10 cellular contexts compared by ENCODE assay signal in the genomic region with DNA sequence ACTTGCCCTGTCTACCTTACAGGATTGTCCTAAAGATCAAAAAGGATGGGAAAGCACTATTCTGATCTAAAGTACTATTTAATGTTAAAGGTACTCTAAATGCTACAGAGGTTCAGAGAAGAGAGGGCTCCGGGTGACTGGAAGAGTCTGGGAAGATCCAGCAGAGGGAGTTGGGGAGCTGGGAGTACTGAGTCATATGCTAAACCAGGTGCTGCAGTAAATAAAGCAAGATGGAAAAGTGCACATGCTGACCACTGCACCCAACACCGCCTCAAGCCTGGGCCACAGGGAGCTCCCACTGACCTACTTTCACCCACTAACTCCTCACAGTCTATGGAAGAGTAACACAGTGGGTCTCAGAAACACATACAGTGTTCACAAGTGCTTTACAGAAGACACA. TPM values are rescaled to one million over a fixed set of nuclear protein-coding genes. Genes with fewer than 3 reads are reported as not detected.
DNase-seq lines count a peak whose midpoint lies in the region; ATAC-seq, FAIRE-seq and TF ChIP-seq lines count a peak whose summit lies in the region.
"Had no signal": no experiment of that assay in that cellular context is flagged by ENCODE, and none has a peak within 500 bp of the region (broad histone marks: within the 10 kb centered on the region; RNA-seq: fewer than 3 reads in every experiment).

No MANE protein-coding gene starts in this region.

- TF ChIP-seq RAD21 in liver (IDR thresholded peaks at IDR 0.05) = peak; percentile 23 to 46

- FAIRE-seq in HTR-8/SVneo (lab: Jason Lieb, UNC) = peak; percentile 4
- FAIRE-seq: islet of Langerhans had no signal

- H3K4me1 ChIP-seq in adrenal gland (replicated peaks in 1 of 2) (no peaks in the 10 kb centered on the region), liver (ENCODE audit: control insufficient read depth in 4 of 4, insufficient read depth in 4 of 4, low read length in 3 of 4) (no peaks in the 10 kb centered on the region)

- no peak overlapping the region for H3K27ac Mint-ChIP-seq in activated CD8-positive, alpha-beta T cell treated with anti-CD3 and anti-CD28 coated beads for 36 hours
- no peak overlapping the region for H3K27ac Mint-ChIP-seq in activated T-cell treated with anti-CD3 and anti-CD28 coated beads, Interleukin-2, amount 50 U/mL, for 24 hours
- H3K27ac Mint-ChIP-seq: activated CD4-positive, alpha-beta memory T cell treated with anti-CD3 and anti-CD28 coated beads for 36 hours had no signal

- H3K9ac ChIP-seq in liver (ENCODE audit: low read depth in 1 of 2, low read length in 2 of 2) = no peak overlapping the region

- H3K4me3 ChIP-seq in adrenal gland (no peak overlapping the region), liver (ENCODE audit: low read depth in 1 of 3, low read length in 3 of 3) (no peak overlapping the region)

- DNase-seq in Caki2 (ENCODE audit: low read depth) (peak; percentile 21), HTR-8/SVneo (ENCODE audit: insufficient read length, low spot score) (peak; percentile 80), adrenal gland (peak in 4 of 7 donors; percentile 14 to 55 (median 18)), T1000 (lab: John Stamatoyannopoulos, UW) (no peak), NCI-H187 treated with DMSO at 0.1 percent for 48 hours (lab: John Stamatoyannopoulos, UW) (no peak)
- no peak for DNase-seq in activated CD8-positive, alpha-beta T cell treated with anti-CD3 and anti-CD28 coated beads for 36 hours
- DNase-seq in activated T-cell treated with anti-CD3 and anti-CD28 coated beads, Interleukin-2, amount 50 U/mL, for 24 hours = no peak
- DNase-seq: activated CD4-positive, alpha-beta memory T cell treated with anti-CD3 and anti-CD28 coated beads for 36 hours had no signal

- 32 to 39% (median 36%) methylated on average over 2 of the region's 2 CpGs for WGBS in adrenal gland, 4 donors
- 26% methylated on average over 2 of the region's 2 CpGs for WGBS in liver

- CTCF ChIA-PET in activated CD8-positive, alpha-beta T cell treated with anti-CD3 and anti-CD28 coated beads for 36 hours (lab: Charles Lee) = no interaction called here

- H3K9me3 ChIP-seq in adrenal gland (replicated peaks in 1 of 3) (no peaks in the 10 kb centered on the region), liver (ENCODE audit: control insufficient read depth in 4 of 4, low read length in 3 of 4) (no peaks in the 10 kb centered on the region)

- POLR2A ChIA-PET in activated CD8-positive, alpha-beta T cell treated with anti-CD3 and anti-CD28 coated beads for 36 hours (lab: Charles Lee) = interaction anchor here (0.7 kb wide), 1 partner anchor 198 kb away, joined by 3 read pairs; a partner anchor contains a TSS

- H3K27ac ChIP-seq in adrenal gland (no peak overlapping the region), liver (ENCODE audit: low read depth in 1 of 2, low read length in 2 of 2) (no peak overlapping the region)

- H3K9me3 Mint-ChIP-seq in activated CD8-positive, alpha-beta T cell treated with anti-CD3 and anti-CD28 coated beads for 36 hours = no peaks in the 10 kb centered on the region
- H3K9me3 Mint-ChIP-seq in activated T-cell treated with anti-CD3 and anti-CD28 coated beads, Interleukin-2, amount 50 U/mL, for 24 hours = no peaks in the 10 kb centered on the region
- H3K9me3 Mint-ChIP-seq: activated CD4-positive, alpha-beta memory T cell treated with anti-CD3 and anti-CD28 coated beads for 36 hours had no signal

- H3K4me1 Mint-ChIP-seq in activated CD8-positive, alpha-beta T cell treated with anti-CD3 and anti-CD28 coated beads for 36 hours (ENCODE audit: low read depth) = no peaks in the 10 kb centered on the region
- H3K4me1 Mint-ChIP-seq in activated T-cell treated with anti-CD3 and anti-CD28 coated beads, Interleukin-2, amount 50 U/mL, for 24 hours (ENCODE audit: low read depth) = no peaks in the 10 kb centered on the region

- H3K36me3 ChIP-seq in adrenal gland (replicated peaks in 1 of 2) (no peaks in the 10 kb centered on the region), liver (ENCODE audit: control insufficient read depth in 4 of 4, insufficient read depth in 3 of 4, low read depth in 1 of 4, low read length in 3 of 4) (no peaks in the 10 kb centered on the region)

- H3K27me3 ChIP-seq in adrenal gland (no peaks in the 10 kb centered on the region), liver (ENCODE audit: control insufficient read depth in 4 of 4, insufficient read depth in 4 of 4, low read length in 3 of 4) (peaks cover 0 to 3% (median 0%) of the 10 kb centered on the region in 4 donors)

- no peaks in the 10 kb centered on the region for H3K36me3 Mint-ChIP-seq in activated CD8-positive, alpha-beta T cell treated with anti-CD3 and anti-CD28 coated beads for 36 hours (ENCODE audit: low read depth)
- no peaks in the 10 kb centered on the region for H3K36me3 Mint-ChIP-seq in activated T-cell treated with anti-CD3 and anti-CD28 coated beads, Interleukin-2, amount 50 U/mL, for 24 hours (ENCODE audit: low read depth)
- H3K36me3 Mint-ChIP-seq: activated CD4-positive, alpha-beta memory T cell treated with anti-CD3 and anti-CD28 coated beads for 36 hours had no signal

- TF ChIP-seq POLR2A in adrenal gland (IDR thresholded peaks at IDR 0.05) = no peak

- ATAC-seq in activated CD8-positive, alpha-beta T cell treated with anti-CD3 and anti-CD28 coated beads for 36 hours = no peak

- intact Hi-C loops in adrenal gland (cut with DNase I) = no loop called here
- intact Hi-C loops in activated CD8-positive, alpha-beta T cell treated with anti-CD3 and anti-CD28 coated beads for 36 hours (cut with micrococcal nuclease) = no loop called here

- peak in 4 of 6 experiments; percentile 10 to 22 (median 16) for TF ChIP-seq CTCF in adrenal gland (IDR thresholded peaks at IDR 0.05)
- TF ChIP-seq CTCF in liver (IDR thresholded peaks at IDR 0.05; ENCODE audit: low read depth, low read length, missing input control) = peak; percentile 12
- no peak for TF ChIP-seq CTCF in activated CD8-positive, alpha-beta T cell treated with anti-CD3 and anti-CD28 coated beads for 36 hours (IDR thresholded peaks at IDR 0.05)

- no peak overlapping the region for H3K4me3 Mint-ChIP-seq in activated CD8-positive, alpha-beta T cell treated with anti-CD3 and anti-CD28 coated beads for 36 hours
- no peak overlapping the region for H3K4me3 Mint-ChIP-seq in activated T-cell treated with anti-CD3 and anti-CD28 coated beads, Interleukin-2, amount 50 U/mL, for 24 hours
- H3K4me3 Mint-ChIP-seq: activated CD4-positive, alpha-beta memory T cell treated with anti-CD3 and anti-CD28 coated beads for 36 hours had no signal

- peaks cover 3% of the 10 kb centered on the region for H3K27me3 Mint-ChIP-seq in activated CD8-positive, alpha-beta T cell treated with anti-CD3 and anti-CD28 coated beads for 36 hours
- H3K27me3 Mint-ChIP-seq in activated T-cell treated with anti-CD3 and anti-CD28 coated beads, Interleukin-2, amount 50 U/mL, for 24 hours = peaks cover 27% of the 10 kb centered on the region

- in situ Hi-C loops in Caki2 (cut with HindIII; ENCODE audit: low pct_unique_long_range_greater_than_20kb, low sequenced_read_pairs) = no loop called here

TF ChIP-seq in liver, 16 proteins besides CTCF, POLR2A, EP300 and RAD21 (continues in another document):
- TF ChIP-seq, protein P1, sequence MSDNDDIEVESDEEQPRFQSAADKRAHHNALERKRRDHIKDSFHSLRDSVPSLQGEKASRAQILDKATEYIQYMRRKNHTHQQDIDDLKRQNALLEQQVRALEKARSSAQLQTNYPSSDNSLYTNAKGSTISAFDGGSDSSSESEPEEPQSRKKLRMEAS (IDR thresholded peaks at IDR 0.05) = no peak
- TF ChIP-seq HNF4G (IDR thresholded peaks at IDR 0.05) = no peak
- TF ChIP-seq NR2F2 (IDR thresholded peaks at IDR 0.05) = no peak
- TF ChIP-seq FOXA2 (IDR thresholded peaks at IDR 0.05) = no peak
- TF ChIP-seq SP1 (IDR thresholded peaks at IDR 0.05) = no peak
- no peak for TF ChIP-seq JUND (IDR thresholded peaks at IDR 0.05)
- TF ChIP-seq, protein P2, sequence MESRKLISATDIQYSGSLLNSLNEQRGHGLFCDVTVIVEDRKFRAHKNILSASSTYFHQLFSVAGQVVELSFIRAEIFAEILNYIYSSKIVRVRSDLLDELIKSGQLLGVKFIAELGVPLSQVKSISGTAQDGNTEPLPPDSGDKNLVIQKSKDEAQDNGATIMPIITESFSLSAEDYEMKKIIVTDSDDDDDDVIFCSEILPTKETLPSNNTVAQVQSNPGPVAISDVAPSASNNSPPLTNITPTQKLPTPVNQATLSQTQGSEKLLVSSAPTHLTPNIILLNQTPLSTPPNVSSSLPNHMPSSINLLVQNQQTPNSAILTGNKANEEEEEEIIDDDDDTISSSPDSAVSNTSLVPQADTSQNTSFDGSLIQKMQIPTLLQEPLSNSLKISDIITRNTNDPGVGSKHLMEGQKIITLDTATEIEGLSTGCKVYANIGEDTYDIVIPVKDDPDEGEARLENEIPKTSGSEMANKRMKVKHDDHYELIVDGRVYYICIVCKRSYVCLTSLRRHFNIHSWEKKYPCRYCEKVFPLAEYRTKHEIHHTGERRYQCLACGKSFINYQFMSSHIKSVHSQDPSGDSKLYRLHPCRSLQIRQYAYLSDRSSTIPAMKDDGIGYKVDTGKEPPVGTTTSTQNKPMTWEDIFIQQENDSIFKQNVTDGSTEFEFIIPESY (IDR thresholded peaks at IDR 0.05) = no peak
- no peak for TF ChIP-seq GABPA (IDR thresholded peaks at IDR 0.05 in 1 of 2, conservative IDR thresholded peaks at IDR 0.05 in 1 of 2)
- TF ChIP-seq, protein P3, sequence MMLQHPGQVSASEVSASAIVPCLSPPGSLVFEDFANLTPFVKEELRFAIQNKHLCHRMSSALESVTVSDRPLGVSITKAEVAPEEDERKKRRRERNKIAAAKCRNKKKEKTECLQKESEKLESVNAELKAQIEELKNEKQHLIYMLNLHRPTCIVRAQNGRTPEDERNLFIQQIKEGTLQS (IDR thresholded peaks at IDR 0.05) = no peak
- no peak for TF ChIP-seq TAF1 (conservative IDR thresholded peaks at IDR 0.05)
- no peak for TF ChIP-seq YY1 (IDR thresholded peaks at IDR 0.05)
- TF ChIP-seq HNF4A (conservative IDR thresholded peaks at IDR 0.05) = no peak
- no peak for TF ChIP-seq FOXA1 (IDR thresholded peaks at IDR 0.05)
- TF ChIP-seq RXRA (IDR thresholded peaks at IDR 0.05) = no peak
- no peak for TF ChIP-seq EGR1 (IDR thresholded peaks at IDR 0.05; ENCODE audit: low read depth in 2 of 2)

RNA-seq across cellular contexts. Expression of a gene that starts 49.3 kb away (rescaled TPM):
- total RNA-seq in Caki2 (2014; rRNA removed; shearing (Covaris generic); ENCODE audit: low replicate concordance) = 0.64 TPM in 1 of 2 replicates, not detected in the other
- total RNA-seq in adrenal gland (1 to 10 TPM in 1 of 8 donors, under 1 TPM in 4, not detected in 3; 0.14 to 2.8 (median 0.42) TPM), liver (under 1 TPM in 1 of 2 donors, not detected in 1; 0.05 TPM)
- polyA plus RNA-seq in adrenal gland (under 1 TPM; 0.15 to 0.56 (median 0.34) TPM), liver (under 1 TPM in 1 of 2 donors, not detected in 1; 0.06 TPM)
- total RNA-seq in activated CD8-positive, alpha-beta T cell treated with anti-CD3 and anti-CD28 coated beads for 36 hours = not detected
- total RNA-seq: activated CD4-positive, alpha-beta memory T cell treated with anti-CD3 and anti-CD28 coated beads for 36 hours had no signal

Comparison
In these comparisons a context has a peak if more than half of its experiments do, and no peak if none do; other contexts are left out.
1. DNase-seq: peak in Caki2 (single experiment), HTR-8/SVneo (single experiment) and adrenal gland (4 of 7); none in T1000 (single experiment), NCI-H187 treated with DMSO at 0.1 percent for 48 hours (single experiment), activated CD8-positive, alpha-beta T cell treated with anti-CD3 and anti-CD28 coated beads for 36 hours (single experiment) and activated T-cell treated with anti-CD3 and anti-CD28 coated beads, Interleukin-2, amount 50 U/mL, for 24 hours (single experiment).